23 cellular contexts compared by ENCODE assay signal in the genomic region with DNA sequence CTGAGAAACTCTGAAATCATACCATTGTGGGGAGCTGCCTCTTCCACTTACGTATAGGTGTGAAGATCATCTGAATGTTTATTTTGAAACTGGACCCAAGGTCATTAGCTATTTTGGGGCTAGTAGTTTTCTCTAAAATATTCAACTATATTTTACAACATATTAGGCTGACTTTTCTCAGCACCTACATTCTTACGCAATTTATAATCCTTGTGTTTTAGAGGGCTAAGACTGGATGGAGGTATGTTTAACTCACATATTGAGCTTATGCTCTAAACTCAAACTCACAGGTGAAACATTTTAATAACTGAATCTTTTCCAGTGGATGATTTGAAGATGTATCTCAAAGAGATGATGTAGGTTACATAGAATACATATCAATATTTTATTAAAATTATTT. TPM values are rescaled to one million over a fixed set of nuclear protein-coding genes. Genes with fewer than 3 reads are reported as not detected.
"Had no signal": no experiment of that assay in that cellular context is flagged by ENCODE, and none has a peak within 500 bp of the region (broad histone marks: within the 10 kb centered on the region; RNA-seq: fewer than 3 reads in every experiment).

No MANE protein-coding gene starts in this region.

- H3K9me3 Mint-ChIP-seq: stimulated activated naive CD8-positive, alpha-beta T cell treated with anti-CD3 and anti-CD28 coated beads, Interleukin-15, amount 100 ng/mL, for 72 hours; type B pancreatic cell had no signal

- H3K4me3 ChIP-seq: dorsolateral prefrontal cortex, lower lobe of right lung, pancreas, smooth muscle cell, suprapubic skin, thyroid gland had no signal

- H3K4me1 ChIP-seq: pancreas, thyroid gland had no signal

- H3K9me3 ChIP-seq: lower lobe of right lung, pancreas, suprapubic skin, thyroid gland had no signal

- FAIRE-seq: colon, frontal cortex, pancreas had no signal

- ATAC-seq: left ventricle myocardium superior; lower lobe of right lung; naive thymus-derived CD8-positive, alpha-beta T cell; pancreas; sciatic nerve; stimulated activated naive CD8-positive, alpha-beta T cell treated with anti-CD3 and anti-CD28 coated beads, Interleukin-15, amount 100 ng/mL, for 72 hours had no signal

- DNase-seq: dorsolateral prefrontal cortex; effector CD4-positive, alpha-beta T cell; hypothalamus; immature natural killer cell; islet precursor cell; left ventricle myocardium superior; lower lobe of right lung; naive thymus-derived CD8-positive, alpha-beta T cell; occipital lobe; pancreas; stimulated activated CD4-positive, alpha-beta T cell treated with anti-CD3 and anti-CD28 coated beads, Interleukin-12 subunit alpha, Interleukin-12 subunit beta, amount 100 ng/mL, for 4 hours; stimulated activated CD4-positive, alpha-beta T cell treated with anti-CD3 and anti-CD28 coated beads, Interleukin-1b, Interleukin-23, amount 100 ng/mL, for 48 hours; stimulated activated CD4-positive, alpha-beta T cell treated with anti-CD3 and anti-CD28 coated beads, Interleukin-4, amount 100 ng/mL, for 1 hour; stimulated activated CD8-positive, alpha-beta memory T cell treated with anti-CD3 and anti-CD28 coated beads, Interleukin-4, amount 100 ng/mL, for 48 hours; stimulated activated naive CD4-positive, alpha-beta T cell; stimulated activated naive CD8-positive, alpha-beta T cell treated with anti-CD3 and anti-CD28 coated beads, Interleukin-15, amount 100 ng/mL, for 72 hours; thyroid gland had no signal

- H3K27ac ChIP-seq: dorsolateral prefrontal cortex, lower lobe of right lung, pancreas, suprapubic skin, thyroid gland had no signal

- H3K27ac Mint-ChIP-seq: immature natural killer cell; naive thymus-derived CD8-positive, alpha-beta T cell; stimulated activated naive CD8-positive, alpha-beta T cell treated with anti-CD3 and anti-CD28 coated beads, Interleukin-15, amount 100 ng/mL, for 72 hours; type B pancreatic cell had no signal

- H3K36me3 ChIP-seq: pancreas had no signal

- H3K4me2 ChIP-seq: smooth muscle cell had no signal

- H3K36me3 Mint-ChIP-seq: immature natural killer cell; naive thymus-derived CD8-positive, alpha-beta T cell had no signal

- H3K27me3 ChIP-seq: dorsolateral prefrontal cortex, pancreas, suprapubic skin, thyroid gland had no signal

RNA-seq across cellular contexts. Expression of gene EFEMP1, which starts 49.2 kb away (rescaled TPM):
- total RNA-seq: naive thymus-derived CD8-positive, alpha-beta T cell had no signal
- polyA plus RNA-seq: immature natural killer cell; naive thymus-derived CD8-positive, alpha-beta T cell had no signal
